1 cellular context compared by ENCODE assay signal in the genomic region with DNA sequence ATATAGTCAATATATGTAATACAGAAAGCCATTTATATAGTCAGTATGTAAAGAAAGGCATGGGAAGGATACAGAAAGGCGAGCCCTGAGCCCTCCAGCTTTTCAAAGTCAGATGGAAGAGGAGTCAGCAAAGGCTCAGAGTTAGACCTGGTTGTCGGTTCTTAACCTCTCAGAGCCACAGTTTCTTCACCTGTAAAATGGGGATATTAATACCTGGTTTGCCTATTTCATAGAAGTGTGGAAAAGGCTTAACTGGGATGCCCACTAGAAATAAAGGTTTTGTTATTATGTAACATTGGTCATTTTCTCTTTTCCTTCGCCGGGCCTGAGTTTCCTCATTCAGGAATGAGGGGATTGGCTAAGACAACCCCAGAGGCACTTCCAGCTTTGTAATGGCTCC.
A peak's percentile ranks its signal among the peaks of the same experiment; 100 is the strongest.
TF ChIP-seq lines count a peak whose summit lies in the region.

No MANE protein-coding gene starts in this region.

TF ChIP-seq in HepG2, 621 proteins besides CTCF, POLR2A, EP300 and RAD21:
- TF ChIP-seq RBFOX2 (IDR thresholded peaks at IDR 0.05; ENCODE audit: low read depth, low read length) = 0 out of 2 replicates have a peak, but pooled peaks have one; percentile 9
- no peak for TF ChIP-seq TP53 (CRISPR knock-in tag; conservative IDR thresholded peaks at IDR 0.05)
